Comparison of ENCODE assay signal across 1 cellular context in genomic region chr6:155089746-155090145, GRCh38.
A peak's percentile ranks its signal among the peaks of the same experiment; 100 is the strongest.
TF ChIP-seq lines count a peak whose summit lies in the region.

No MANE protein-coding gene starts in this region.

TF ChIP-seq in K562, 482 proteins besides CTCF, POLR2A, EP300 and RAD21 (continued from another document):
- TF ChIP-seq, protein P1, sequence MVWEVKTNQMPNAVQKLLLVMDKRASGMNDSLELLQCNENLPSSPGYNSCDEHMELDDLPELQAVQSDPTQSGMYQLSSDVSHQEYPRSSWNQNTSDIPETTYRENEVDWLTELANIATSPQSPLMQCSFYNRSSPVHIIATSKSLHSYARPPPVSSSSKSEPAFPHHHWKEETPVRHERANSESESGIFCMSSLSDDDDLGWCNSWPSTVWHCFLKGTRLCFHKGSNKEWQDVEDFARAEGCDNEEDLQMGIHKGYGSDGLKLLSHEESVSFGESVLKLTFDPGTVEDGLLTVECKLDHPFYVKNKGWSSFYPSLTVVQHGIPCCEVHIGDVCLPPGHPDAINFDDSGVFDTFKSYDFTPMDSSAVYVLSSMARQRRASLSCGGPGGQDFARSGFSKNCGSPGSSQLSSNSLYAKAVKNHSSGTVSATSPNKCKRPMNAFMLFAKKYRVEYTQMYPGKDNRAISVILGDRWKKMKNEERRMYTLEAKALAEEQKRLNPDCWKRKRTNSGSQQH (CRISPR knock-in tag; IDR thresholded peaks at IDR 0.05), result no peak
- TF ChIP-seq MAFG (tag; conservative IDR thresholded peaks at IDR 0.05) (0 out of 2 replicates have a peak, but pooled peaks have one; percentile 9), CBFB (CRISPR knock-in tag; IDR thresholded peaks at IDR 0.05) (no peak), HDGF (IDR thresholded peaks at IDR 0.05) (no peak), HIVEP1 (CRISPR knock-in tag; IDR thresholded peaks at IDR 0.05) (no peak), ZNF511 (CRISPR knock-in tag; IDR thresholded peaks at IDR 0.05) (no peak), ZNF212 (CRISPR knock-in tag; IDR thresholded peaks at IDR 0.05) (no peak), ETS1 (conservative IDR thresholded peaks at IDR 0.05; ENCODE audit: control insufficient read depth, low read depth, low read length) (no peak), KAT7 (CRISPR knock-in tag; IDR thresholded peaks at IDR 0.05; ENCODE audit: borderline replicate concordance) (no peak), EHMT2 (IDR thresholded peaks at IDR 0.05) (no peak), DIDO1 (tag; IDR thresholded peaks at IDR 0.05; ENCODE audit: low read depth) (no peak), EZH2 (IDR thresholded peaks at IDR 0.05; ENCODE audit: borderline replicate concordance, low read depth, low read length) (no peak), BRF1 (IDR thresholded peaks at IDR 0.05; ENCODE audit: borderline replicate concordance, extremely low read depth, insufficient read length) (no peak), RERE (CRISPR knock-in tag; IDR thresholded peaks at IDR 0.05; ENCODE audit: borderline replicate concordance) (no peak)
- TF ChIP-seq, protein P2, sequence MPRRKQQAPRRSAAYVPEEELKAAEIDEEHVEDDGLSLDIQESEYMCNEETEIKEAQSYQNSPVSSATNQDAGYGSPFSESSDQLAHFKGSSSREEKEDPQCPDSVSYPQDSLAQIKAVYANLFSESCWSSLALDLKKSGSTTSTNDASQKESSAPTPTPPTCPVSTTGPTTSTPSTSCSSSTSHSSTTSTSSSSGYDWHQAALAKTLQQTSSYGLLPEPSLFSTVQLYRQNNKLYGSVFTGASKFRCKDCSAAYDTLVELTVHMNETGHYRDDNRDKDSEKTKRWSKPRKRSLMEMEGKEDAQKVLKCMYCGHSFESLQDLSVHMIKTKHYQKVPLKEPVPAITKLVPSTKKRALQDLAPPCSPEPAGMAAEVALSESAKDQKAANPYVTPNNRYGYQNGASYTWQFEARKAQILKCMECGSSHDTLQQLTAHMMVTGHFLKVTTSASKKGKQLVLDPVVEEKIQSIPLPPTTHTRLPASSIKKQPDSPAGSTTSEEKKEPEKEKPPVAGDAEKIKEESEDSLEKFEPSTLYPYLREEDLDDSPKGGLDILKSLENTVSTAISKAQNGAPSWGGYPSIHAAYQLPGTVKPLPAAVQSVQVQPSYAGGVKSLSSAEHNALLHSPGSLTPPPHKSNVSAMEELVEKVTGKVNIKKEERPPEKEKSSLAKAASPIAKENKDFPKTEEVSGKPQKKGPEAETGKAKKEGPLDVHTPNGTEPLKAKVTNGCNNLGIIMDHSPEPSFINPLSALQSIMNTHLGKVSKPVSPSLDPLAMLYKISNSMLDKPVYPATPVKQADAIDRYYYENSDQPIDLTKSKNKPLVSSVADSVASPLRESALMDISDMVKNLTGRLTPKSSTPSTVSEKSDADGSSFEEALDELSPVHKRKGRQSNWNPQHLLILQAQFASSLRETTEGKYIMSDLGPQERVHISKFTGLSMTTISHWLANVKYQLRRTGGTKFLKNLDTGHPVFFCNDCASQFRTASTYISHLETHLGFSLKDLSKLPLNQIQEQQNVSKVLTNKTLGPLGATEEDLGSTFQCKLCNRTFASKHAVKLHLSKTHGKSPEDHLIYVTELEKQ (CRISPR knock-in tag; IDR thresholded peaks at IDR 0.05), result no peak
- TF ChIP-seq, protein P3, sequence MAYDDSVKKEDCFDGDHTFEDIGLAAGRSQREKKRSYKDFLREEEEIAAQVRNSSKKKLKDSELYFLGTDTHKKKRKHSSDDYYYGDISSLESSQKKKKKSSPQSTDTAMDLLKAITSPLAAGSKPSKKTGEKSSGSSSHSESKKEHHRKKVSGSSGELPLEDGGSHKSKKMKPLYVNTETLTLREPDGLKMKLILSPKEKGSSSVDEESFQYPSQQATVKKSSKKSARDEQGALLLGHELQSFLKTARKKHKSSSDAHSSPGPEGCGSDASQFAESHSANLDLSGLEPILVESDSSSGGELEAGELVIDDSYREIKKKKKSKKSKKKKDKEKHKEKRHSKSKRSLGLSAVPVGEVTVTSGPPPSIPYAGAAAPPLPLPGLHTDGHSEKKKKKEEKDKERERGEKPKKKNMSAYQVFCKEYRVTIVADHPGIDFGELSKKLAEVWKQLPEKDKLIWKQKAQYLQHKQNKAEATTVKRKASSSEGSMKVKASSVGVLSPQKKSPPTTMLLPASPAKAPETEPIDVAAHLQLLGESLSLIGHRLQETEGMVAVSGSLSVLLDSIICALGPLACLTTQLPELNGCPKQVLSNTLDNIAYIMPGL (CRISPR knock-in tag; IDR thresholded peaks at IDR 0.05), result no peak
- TF ChIP-seq, protein P4, sequence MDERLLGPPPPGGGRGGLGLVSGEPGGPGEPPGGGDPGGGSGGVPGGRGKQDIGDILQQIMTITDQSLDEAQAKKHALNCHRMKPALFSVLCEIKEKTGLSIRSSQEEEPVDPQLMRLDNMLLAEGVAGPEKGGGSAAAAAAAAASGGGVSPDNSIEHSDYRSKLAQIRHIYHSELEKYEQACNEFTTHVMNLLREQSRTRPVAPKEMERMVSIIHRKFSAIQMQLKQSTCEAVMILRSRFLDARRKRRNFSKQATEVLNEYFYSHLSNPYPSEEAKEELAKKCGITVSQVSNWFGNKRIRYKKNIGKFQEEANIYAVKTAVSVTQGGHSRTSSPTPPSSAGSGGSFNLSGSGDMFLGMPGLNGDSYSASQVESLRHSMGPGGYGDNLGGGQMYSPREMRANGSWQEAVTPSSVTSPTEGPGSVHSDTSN (CRISPR knock-in tag; IDR thresholded peaks at IDR 0.05; ENCODE audit: low read depth), result no peak
- TF ChIP-seq, protein P4 (tag; conservative IDR thresholded peaks at IDR 0.05; ENCODE audit: low read depth), result peak; percentile 74
- TF ChIP-seq, protein P5, sequence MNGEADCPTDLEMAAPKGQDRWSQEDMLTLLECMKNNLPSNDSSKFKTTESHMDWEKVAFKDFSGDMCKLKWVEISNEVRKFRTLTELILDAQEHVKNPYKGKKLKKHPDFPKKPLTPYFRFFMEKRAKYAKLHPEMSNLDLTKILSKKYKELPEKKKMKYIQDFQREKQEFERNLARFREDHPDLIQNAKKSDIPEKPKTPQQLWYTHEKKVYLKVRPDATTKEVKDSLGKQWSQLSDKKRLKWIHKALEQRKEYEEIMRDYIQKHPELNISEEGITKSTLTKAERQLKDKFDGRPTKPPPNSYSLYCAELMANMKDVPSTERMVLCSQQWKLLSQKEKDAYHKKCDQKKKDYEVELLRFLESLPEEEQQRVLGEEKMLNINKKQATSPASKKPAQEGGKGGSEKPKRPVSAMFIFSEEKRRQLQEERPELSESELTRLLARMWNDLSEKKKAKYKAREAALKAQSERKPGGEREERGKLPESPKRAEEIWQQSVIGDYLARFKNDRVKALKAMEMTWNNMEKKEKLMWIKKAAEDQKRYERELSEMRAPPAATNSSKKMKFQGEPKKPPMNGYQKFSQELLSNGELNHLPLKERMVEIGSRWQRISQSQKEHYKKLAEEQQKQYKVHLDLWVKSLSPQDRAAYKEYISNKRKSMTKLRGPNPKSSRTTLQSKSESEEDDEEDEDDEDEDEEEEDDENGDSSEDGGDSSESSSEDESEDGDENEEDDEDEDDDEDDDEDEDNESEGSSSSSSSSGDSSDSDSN (IDR thresholded peaks at IDR 0.05; ENCODE audit: borderline replicate concordance in 1 of 2, low read depth in 2 of 2, low read length in 2 of 2), result no peak
